ENCODE assay signal across 8 cellular contexts in the genomic region with DNA sequence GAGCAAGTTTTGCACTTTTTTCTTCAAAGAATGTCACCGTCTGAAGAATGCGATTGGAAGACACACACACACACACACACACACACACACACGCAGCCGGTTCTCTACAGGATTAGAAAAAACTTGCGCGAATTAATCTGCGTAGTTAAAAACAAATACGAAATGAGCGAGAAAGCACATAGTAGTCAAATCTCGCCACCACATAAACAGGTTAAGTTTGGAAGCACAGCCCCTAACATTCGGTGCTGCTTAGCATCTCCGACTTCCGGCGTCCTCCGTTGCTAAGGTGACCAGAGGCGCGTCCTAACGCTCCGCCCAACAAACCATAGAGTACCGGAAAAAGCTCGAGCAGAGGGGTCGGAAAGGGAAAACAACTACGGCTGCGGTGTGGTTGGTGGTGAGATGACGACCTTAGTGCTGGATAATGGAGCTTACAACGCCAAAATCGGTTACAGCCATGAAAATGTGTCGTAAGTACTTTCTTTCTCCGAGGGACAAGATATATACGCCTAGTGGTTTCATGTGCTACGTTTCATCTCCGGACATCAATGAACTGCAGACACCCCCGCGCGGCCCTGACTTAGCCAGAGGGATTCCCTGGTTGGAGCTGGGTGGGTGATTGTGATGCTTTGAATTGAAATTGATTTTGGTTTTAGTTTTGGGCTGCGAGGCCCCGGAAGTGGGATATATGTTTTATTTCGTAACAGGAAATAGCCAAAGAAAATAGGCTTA. TPM values are rescaled to one million over a fixed set of nuclear protein-coding genes. Genes with fewer than 3 reads are reported as not detected.
DNase-seq lines count a peak whose midpoint lies in the region; ATAC-seq and TF ChIP-seq lines count a peak whose summit lies in the region.

A gene (plus strand): TSS at position 366 of the 732 bp plus-strand sequence. CDS start 37 bp downstream, at position 403.

- peak within 1 kb of the TSS; percentile 72 for H3K4me2 ChIP-seq in parathyroid adenoma (ENCODE audit: low read length)

- peak within 1 kb of the TSS; percentile 40 for H3K9ac ChIP-seq in parathyroid adenoma

- intact Hi-C loops in Right ventricle myocardium inferior (cut with DNase I): loop anchor here (2.0 to 5.0 kb wide), 2 partner anchors 58 to 66 kb away; a partner anchor contains a TSS

- TF ChIP-seq CTCF in parathyroid adenoma (IDR thresholded peaks at IDR 0.05): no peak
- peak in 3 of 5 experiments; percentile 12 to 25 (median 14) for TF ChIP-seq CTCF in tibial nerve (IDR thresholded peaks at IDR 0.05)

- no peaks in the 10 kb centered on the region for H3K36me3 ChIP-seq in parathyroid adenoma (ENCODE audit: control insufficient read depth, insufficient read depth, low read length)
- H3K36me3 ChIP-seq in tibial nerve: peaks cover 0 to 7% (median 0%) of the 10 kb centered on the region in 3 donors

- H3K27me3 Mint-ChIP-seq in activated naive CD8-positive, alpha-beta T cell: no peaks in the 10 kb centered on the region

- H3K4me1 Mint-ChIP-seq in activated naive CD8-positive, alpha-beta T cell (ENCODE audit: low read depth): peaks cover 42% of the 10 kb centered on the region

- peak within 1 kb of the TSS; percentile 80 for H2AFZ ChIP-seq in parathyroid adenoma

- peaks cover 21% of the 10 kb centered on the region for H3K79me2 ChIP-seq in parathyroid adenoma

- H3K9me3 ChIP-seq in parathyroid adenoma (ENCODE audit: control insufficient read depth, low read length) (no peaks in the 10 kb centered on the region), tibial nerve (no peaks in the 10 kb centered on the region)

- peak in 1 of 2 donors; percentile 89 for TF ChIP-seq EP300 in tibial nerve (IDR thresholded peaks at IDR 0.05)

- H3K27ac ChIP-seq in parathyroid adenoma: peak within 1 kb of the TSS; percentile 66
- H3K27ac ChIP-seq in tibial nerve: peak within 1 kb of the TSS; percentile 28 to 90 (median 80)

- ATAC-seq in HG02623 (IDR thresholded peaks at IDR 0.05; ENCODE audit: unreplicated experiment): peak; percentile 91
- peak; percentile 98 for ATAC-seq in Right ventricle myocardium inferior

- peak within 1 kb of the TSS; percentile 99 for H3K27ac Mint-ChIP-seq in activated naive CD8-positive, alpha-beta T cell

- TF ChIP-seq POLR2A in GM10847 (IDR thresholded peaks at IDR 0.05; ENCODE audit: extremely low read depth, insufficient read length): peak; percentile 47
- peak; percentile 37 to 68 for TF ChIP-seq POLR2A in tibial nerve (IDR thresholded peaks at IDR 0.05)

- no peaks in the 10 kb centered on the region for H3K9me3 Mint-ChIP-seq in activated naive CD8-positive, alpha-beta T cell (ENCODE audit: low read depth)

- peak; percentile 96 for DNase-seq in NCI-H1105 (lab: John Stamatoyannopoulos, UW)
- DNase-seq in SKM-1 treated with dmso at 0.1 percent for 144 hours (lab: John Stamatoyannopoulos, UW; ENCODE audit: unreplicated experiment): peak; percentile 66
- DNase-seq in Right ventricle myocardium inferior (ENCODE audit: missing footprints): peak; percentile 96
- DNase-seq in tibial nerve (ENCODE audit: low spot score in 2 of 2): peak; percentile 89 to 97

- peak within 1 kb of the TSS; percentile 99 for H3K4me3 Mint-ChIP-seq in activated naive CD8-positive, alpha-beta T cell

- WGBS in tibial nerve, 2 donors: 0 to 1% methylated on average over 38 of the region's 38 CpGs

- peak within 1 kb of the TSS; percentile 84 for H3K4me3 ChIP-seq in parathyroid adenoma (ENCODE audit: low read depth, low read length)
- peak within 1 kb of the TSS; percentile 62 to 80 (median 69) for H3K4me3 ChIP-seq in tibial nerve

- H3K4me1 ChIP-seq in parathyroid adenoma (peaks cover 4% of the 10 kb centered on the region), tibial nerve (peaks cover 0 to 35% (median 11%) of the 10 kb centered on the region in 4 donors)

- H3K27me3 ChIP-seq in parathyroid adenoma (ENCODE audit: control insufficient read depth, insufficient read depth, low read length): no peaks in the 10 kb centered on the region
- no peaks in the 10 kb centered on the region for H3K27me3 ChIP-seq in tibial nerve

- H3K36me3 Mint-ChIP-seq in activated naive CD8-positive, alpha-beta T cell: peaks cover 3% of the 10 kb centered on the region

RNA-seq across cellular contexts. Expression of the gene that starts here (rescaled TPM):
- total RNA-seq in Right ventricle myocardium inferior (19.4 TPM), tibial nerve (10 to 100 TPM; 11.1 to 19.5 (median 15.5) TPM)

Comparison
In these comparisons a context has a peak if more than half of its experiments do, and no peak if none do; other contexts are left out.
1. Peak in every context shown above with its lines: DNase-seq, ATAC-seq, H3K4me3 ChIP-seq and H3K27ac ChIP-seq.